In genomic region chr17:38559025-38559879, GRCh38 we compare ENCODE assay signal across 1 cellular context.
TF ChIP-seq lines count a peak whose summit lies in the region.

No MANE protein-coding gene starts in this region.

TF ChIP-seq in HepG2, 621 proteins besides CTCF, POLR2A, EP300 and RAD21 (continued from another document and continues in another):
- TF ChIP-seq, protein P1, sequence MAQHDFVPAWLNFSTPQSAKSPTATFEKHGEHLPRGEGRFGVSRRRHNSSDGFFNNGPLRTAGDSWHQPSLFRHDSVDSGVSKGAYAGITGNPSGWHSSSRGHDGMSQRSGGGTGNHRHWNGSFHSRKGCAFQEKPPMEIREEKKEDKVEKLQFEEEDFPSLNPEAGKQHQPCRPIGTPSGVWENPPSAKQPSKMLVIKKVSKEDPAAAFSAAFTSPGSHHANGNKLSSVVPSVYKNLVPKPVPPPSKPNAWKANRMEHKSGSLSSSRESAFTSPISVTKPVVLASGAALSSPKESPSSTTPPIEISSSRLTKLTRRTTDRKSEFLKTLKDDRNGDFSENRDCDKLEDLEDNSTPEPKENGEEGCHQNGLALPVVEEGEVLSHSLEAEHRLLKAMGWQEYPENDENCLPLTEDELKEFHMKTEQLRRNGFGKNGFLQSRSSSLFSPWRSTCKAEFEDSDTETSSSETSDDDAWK (CRISPR knock-in tag; IDR thresholded peaks at IDR 0.05) = no peak
- TF ChIP-seq REXO4 (CRISPR knock-in tag; IDR thresholded peaks at IDR 0.05; ENCODE audit: borderline replicate concordance) = no peak
- TF ChIP-seq SP4 (CRISPR knock-in tag; IDR thresholded peaks at IDR 0.05) = peak; percentile 98
- no peak for TF ChIP-seq ZNF12 (CRISPR knock-in tag; IDR thresholded peaks at IDR 0.05)
- no peak for TF ChIP-seq SSRP1 (CRISPR knock-in tag; IDR thresholded peaks at IDR 0.05)
- no peak for TF ChIP-seq ELF1 (CRISPR knock-in tag; IDR thresholded peaks at IDR 0.05)
- TF ChIP-seq NFE2 (CRISPR knock-in tag; IDR thresholded peaks at IDR 0.05) = no peak
- no peak for TF ChIP-seq ZBTB21 (CRISPR knock-in tag; IDR thresholded peaks at IDR 0.05)
- TF ChIP-seq ZNF362 (CRISPR knock-in tag; IDR thresholded peaks at IDR 0.05; ENCODE audit: borderline replicate concordance) = no peak
- TF ChIP-seq ZBTB39 (CRISPR knock-in tag; IDR thresholded peaks at IDR 0.05) = no peak
- peak; percentile 66; the same call in 1 of the 2 replicates for TF ChIP-seq ZNF788 (CRISPR knock-in tag; IDR thresholded peaks at IDR 0.05; ENCODE audit: borderline replicate concordance)
- no peak for TF ChIP-seq ZFP37 (CRISPR knock-in tag; IDR thresholded peaks at IDR 0.05; ENCODE audit: borderline replicate concordance)
- TF ChIP-seq ZNF660 (CRISPR knock-in tag; IDR thresholded peaks at IDR 0.05; ENCODE audit: borderline replicate concordance, low read depth) = no peak
- TF ChIP-seq MXD4 (CRISPR knock-in tag; IDR thresholded peaks at IDR 0.05) = no peak
- TF ChIP-seq, protein P2, sequence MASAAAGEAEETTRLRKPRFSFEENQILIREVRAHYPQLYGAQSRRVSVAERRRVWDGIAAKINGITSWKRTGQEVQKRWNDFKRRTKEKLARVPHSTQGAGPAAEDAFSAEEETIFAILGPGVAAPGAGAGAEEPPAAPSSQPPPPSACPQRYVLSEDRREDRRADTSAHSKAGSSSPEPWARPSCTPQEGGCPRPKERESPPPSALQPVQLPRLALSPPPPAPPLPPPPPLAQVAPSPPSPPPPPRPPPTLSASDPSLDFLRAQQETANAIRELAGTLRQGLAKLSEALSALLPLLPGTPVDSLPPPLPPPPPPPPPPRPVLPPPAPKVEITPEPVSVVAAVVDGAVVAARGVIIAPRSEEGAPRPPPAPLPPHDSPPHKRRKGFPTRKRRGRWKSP (CRISPR knock-in tag; IDR thresholded peaks at IDR 0.05) = peak; percentile 97
- TF ChIP-seq AGO1 (IDR thresholded peaks at IDR 0.05; ENCODE audit: low read depth, low read length, poor library complexity, severe bottlenecking) = peak; percentile 28
- no peak for TF ChIP-seq SNAPC4 (CRISPR knock-in tag; IDR thresholded peaks at IDR 0.05)
- TF ChIP-seq, protein P3, sequence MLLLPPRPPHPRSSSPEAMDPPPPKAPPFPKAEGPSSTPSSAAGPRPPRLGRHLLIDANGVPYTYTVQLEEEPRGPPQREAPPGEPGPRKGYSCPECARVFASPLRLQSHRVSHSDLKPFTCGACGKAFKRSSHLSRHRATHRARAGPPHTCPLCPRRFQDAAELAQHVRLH (CRISPR knock-in tag; IDR thresholded peaks at IDR 0.05; ENCODE audit: borderline replicate concordance, low read depth) = peak; percentile 31; the same call in 1 of the 2 replicates
- TF ChIP-seq MTF1 (CRISPR knock-in tag; IDR thresholded peaks at IDR 0.05) = no peak
- 0 out of 2 replicates have a peak, but pooled peaks have one; percentile 55 for TF ChIP-seq RFXAP (CRISPR knock-in tag; IDR thresholded peaks at IDR 0.05; ENCODE audit: borderline replicate concordance)
- no peak for TF ChIP-seq PITX1 (CRISPR knock-in tag; IDR thresholded peaks at IDR 0.05)
- TF ChIP-seq, protein P4, sequence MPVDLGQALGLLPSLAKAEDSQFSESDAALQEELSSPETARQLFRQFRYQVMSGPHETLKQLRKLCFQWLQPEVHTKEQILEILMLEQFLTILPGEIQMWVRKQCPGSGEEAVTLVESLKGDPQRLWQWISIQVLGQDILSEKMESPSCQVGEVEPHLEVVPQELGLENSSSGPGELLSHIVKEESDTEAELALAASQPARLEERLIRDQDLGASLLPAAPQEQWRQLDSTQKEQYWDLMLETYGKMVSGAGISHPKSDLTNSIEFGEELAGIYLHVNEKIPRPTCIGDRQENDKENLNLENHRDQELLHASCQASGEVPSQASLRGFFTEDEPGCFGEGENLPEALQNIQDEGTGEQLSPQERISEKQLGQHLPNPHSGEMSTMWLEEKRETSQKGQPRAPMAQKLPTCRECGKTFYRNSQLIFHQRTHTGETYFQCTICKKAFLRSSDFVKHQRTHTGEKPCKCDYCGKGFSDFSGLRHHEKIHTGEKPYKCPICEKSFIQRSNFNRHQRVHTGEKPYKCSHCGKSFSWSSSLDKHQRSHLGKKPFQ (CRISPR knock-in tag; IDR thresholded peaks at IDR 0.05; ENCODE audit: insufficient replicate concordance) = no peak
- no peak; the same call in 1 of the 2 replicates for TF ChIP-seq TFE3 (CRISPR knock-in tag; IDR thresholded peaks at IDR 0.05)
- TF ChIP-seq SMARCC2 (IDR thresholded peaks at IDR 0.05) = no peak
- TF ChIP-seq TFDP1 (CRISPR knock-in tag; IDR thresholded peaks at IDR 0.05; ENCODE audit: borderline replicate concordance) = peak; percentile 79; the same call in 1 of the 2 replicates
- TF ChIP-seq, protein P5, sequence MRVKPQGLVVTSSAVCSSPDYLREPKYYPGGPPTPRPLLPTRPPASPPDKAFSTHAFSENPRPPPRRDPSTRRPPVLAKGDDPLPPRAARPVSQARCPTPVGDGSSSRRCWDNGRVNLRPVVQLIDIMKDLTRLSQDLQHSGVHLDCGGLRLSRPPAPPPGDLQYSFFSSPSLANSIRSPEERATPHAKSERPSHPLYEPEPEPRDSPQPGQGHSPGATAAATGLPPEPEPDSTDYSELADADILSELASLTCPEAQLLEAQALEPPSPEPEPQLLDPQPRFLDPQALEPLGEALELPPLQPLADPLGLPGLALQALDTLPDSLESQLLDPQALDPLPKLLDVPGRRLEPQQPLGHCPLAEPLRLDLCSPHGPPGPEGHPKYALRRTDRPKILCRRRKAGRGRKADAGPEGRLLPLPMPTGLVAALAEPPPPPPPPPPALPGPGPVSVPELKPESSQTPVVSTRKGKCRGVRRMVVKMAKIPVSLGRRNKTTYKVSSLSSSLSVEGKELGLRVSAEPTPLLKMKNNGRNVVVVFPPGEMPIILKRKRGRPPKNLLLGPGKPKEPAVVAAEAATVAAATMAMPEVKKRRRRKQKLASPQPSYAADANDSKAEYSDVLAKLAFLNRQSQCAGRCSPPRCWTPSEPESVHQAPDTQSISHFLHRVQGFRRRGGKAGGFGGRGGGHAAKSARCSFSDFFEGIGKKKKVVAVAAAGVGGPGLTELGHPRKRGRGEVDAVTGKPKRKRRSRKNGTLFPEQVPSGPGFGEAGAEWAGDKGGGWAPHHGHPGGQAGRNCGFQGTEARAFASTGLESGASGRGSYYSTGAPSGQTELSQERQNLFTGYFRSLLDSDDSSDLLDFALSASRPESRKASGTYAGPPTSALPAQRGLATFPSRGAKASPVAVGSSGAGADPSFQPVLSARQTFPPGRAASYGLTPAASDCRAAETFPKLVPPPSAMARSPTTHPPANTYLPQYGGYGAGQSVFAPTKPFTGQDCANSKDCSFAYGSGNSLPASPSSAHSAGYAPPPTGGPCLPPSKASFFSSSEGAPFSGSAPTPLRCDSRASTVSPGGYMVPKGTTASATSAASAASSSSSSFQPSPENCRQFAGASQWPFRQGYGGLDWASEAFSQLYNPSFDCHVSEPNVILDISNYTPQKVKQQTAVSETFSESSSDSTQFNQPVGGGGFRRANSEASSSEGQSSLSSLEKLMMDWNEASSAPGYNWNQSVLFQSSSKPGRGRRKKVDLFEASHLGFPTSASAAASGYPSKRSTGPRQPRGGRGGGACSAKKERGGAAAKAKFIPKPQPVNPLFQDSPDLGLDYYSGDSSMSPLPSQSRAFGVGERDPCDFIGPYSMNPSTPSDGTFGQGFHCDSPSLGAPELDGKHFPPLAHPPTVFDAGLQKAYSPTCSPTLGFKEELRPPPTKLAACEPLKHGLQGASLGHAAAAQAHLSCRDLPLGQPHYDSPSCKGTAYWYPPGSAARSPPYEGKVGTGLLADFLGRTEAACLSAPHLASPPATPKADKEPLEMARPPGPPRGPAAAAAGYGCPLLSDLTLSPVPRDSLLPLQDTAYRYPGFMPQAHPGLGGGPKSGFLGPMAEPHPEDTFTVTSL (CRISPR knock-in tag; IDR thresholded peaks at IDR 0.05; ENCODE audit: borderline replicate concordance) = 0 out of 2 replicates have a peak, but pooled peaks have one; percentile 50
- TF ChIP-seq ZNF784 (CRISPR knock-in tag; IDR thresholded peaks at IDR 0.05; ENCODE audit: borderline replicate concordance) = peak; percentile 82; the same call in 1 of the 2 replicates
- TF ChIP-seq ZNF280B (CRISPR knock-in tag; IDR thresholded peaks at IDR 0.05; ENCODE audit: borderline replicate concordance) = no peak
- no peak for TF ChIP-seq NFRKB (IDR thresholded peaks at IDR 0.05)
